ENCODE assay signal across 8 cellular contexts in genomic region chr5:180209137-180209581, GRCh38. TPM values are rescaled to one million over a fixed set of nuclear protein-coding genes. Genes with fewer than 3 reads are reported as not detected.
A peak's percentile ranks its signal among the peaks of the same experiment; 100 is the strongest.
DNase-seq lines count a peak whose midpoint lies in the region; ATAC-seq and TF ChIP-seq lines count a peak whose summit lies in the region.

RASGEF1C (minus strand) TSS chr5:180209211; CDS start chr5:180138052, 71,159 bp downstream.

- peaks cover 4% of the 10 kb centered on the region for H3K4me1 ChIP-seq in mammary epithelial cell (ENCODE audit: insufficient read depth, low read length)

- H2AFZ ChIP-seq in mammary epithelial cell (ENCODE audit: low read depth, low read length) = peak within 1 kb of the TSS; percentile 52

- in situ Hi-C loops in mammary epithelial cell (cut with MboI; ENCODE audit: low sequenced_read_pairs in 2 of 2) = no loop called here

- no peaks in the 10 kb centered on the region for H3K36me3 ChIP-seq in mammary epithelial cell (ENCODE audit: insufficient read depth, low read length)

- H4K20me1 ChIP-seq in mammary epithelial cell (ENCODE audit: insufficient read depth, low read length) = no peaks in the 10 kb centered on the region

- H3K27ac ChIP-seq in VCaP (peak within 1 kb of the TSS; percentile 100), mammary epithelial cell (ENCODE audit: insufficient read depth, low read depth, low read length) (no peak within 1 kb of the TSS)

- ATAC-seq in GM19035 (IDR thresholded peaks at IDR 0.05; ENCODE audit: unreplicated experiment) = peak; percentile 77

- peak; percentile 12; the same call in 1 of the 2 replicates for TF ChIP-seq CTCF in AG10803 (conservative IDR thresholded peaks at IDR 0.05; ENCODE audit: low read length)
- TF ChIP-seq CTCF in VCaP (conservative IDR thresholded peaks at IDR 0.05) = peak; percentile 99
- peak; percentile 25 to 40 for TF ChIP-seq CTCF in mammary epithelial cell (conservative IDR thresholded peaks at IDR 0.05 in 1 of 2, IDR thresholded peaks at IDR 0.05 in 1 of 2; ENCODE audit: extremely low read depth in 1 of 2, insufficient read depth in 1 of 2, low read depth in 1 of 2, low read length in 2 of 2)

- CTCF ChIA-PET in mammary epithelial cell (lab: Charles Lee; ENCODE audit: low non-redundant PET) = interaction anchor here (0.6 kb wide), 2 partner anchors 29 to 209 kb away, joined by 3 read pairs; no protein-coding TSS in a partner anchor

- dilution Hi-C loops in mammary epithelial cell (cut with HindIII; ENCODE audit: low sequenced_read_pairs) = no loop called here

- peaks cover 0 to 2% (median 0%) of the 10 kb centered on the region in 3 donors for H3K9me3 Mint-ChIP-seq in IgD-negative memory B cell

- H3K9me3 ChIP-seq in mammary epithelial cell (replicated peaks; ENCODE audit: insufficient read depth, low read length) = no peaks in the 10 kb centered on the region

- DNase-seq in AG10803 (ENCODE audit: low read depth) (peak; percentile 46), mammary epithelial cell (peak; percentile 33), inferior parietal cortex (ENCODE audit: extremely low spot score) (peak; percentile 59), NCI-H187 treated with DMSO at 0.1 percent for 48 hours (lab: John Stamatoyannopoulos, UW) (no peak)
- DNase-seq in stimulated activated CD4-positive, alpha-beta T cell treated with anti-CD3 and anti-CD28 coated beads, Interleukin-15, amount 100 ng/mL, for 48 hours (ENCODE audit: low read depth in 2 of 2) = peak; percentile 31 to 53

- H3K4me3 Mint-ChIP-seq in IgD-negative memory B cell = peak within 1 kb of the TSS in 3 of 4 donors; percentile 30 to 81 (median 76)

- no peaks in the 10 kb centered on the region for H3K79me2 ChIP-seq in mammary epithelial cell (ENCODE audit: insufficient read depth, low read length)

- H3K9ac ChIP-seq in mammary epithelial cell (ENCODE audit: insufficient read depth, low read length) = no peak within 1 kb of the TSS

- intact Hi-C loops in mammary epithelial cell (cut with micrococcal nuclease) = no loop called here

- peaks cover 13% of the 10 kb centered on the region for H3K27me3 ChIP-seq in mammary epithelial cell (ENCODE audit: insufficient read depth, low read length)

- WGBS in mammary epithelial cell (ENCODE audit: low coverage, missing lambda C conversion rate) = no CpG with 5 or more reads among the region's 55 CpGs

- H3K27me3 Mint-ChIP-seq in IgD-negative memory B cell = peaks cover 32% of the 10 kb centered on the region

- H3K4me1 Mint-ChIP-seq in IgD-negative memory B cell = peaks cover 5 to 8% (median 7%) of the 10 kb centered on the region in 3 donors

- H3K4me3 ChIP-seq in AG10803 (ENCODE audit: low read length) (peak within 1 kb of the TSS; percentile 20; the same call in 1 of the 2 replicates), mammary epithelial cell (replicated peaks in 1 of 3; ENCODE audit: insufficient read depth in 1 of 3, low read depth in 2 of 3, low read length in 3 of 3) (peak within 1 kb of the TSS in 2 of 3 experiments; percentile 27 to 34)

- H3K4me2 ChIP-seq in mammary epithelial cell (ENCODE audit: insufficient read depth, low read depth, low read length) = peak within 1 kb of the TSS; percentile 77

- peak within 1 kb of the TSS in 1 of 3 donors; percentile 47 for H3K27ac Mint-ChIP-seq in IgD-negative memory B cell

- no peaks in the 10 kb centered on the region for H3K36me3 Mint-ChIP-seq in IgD-negative memory B cell

- BruUV-seq in mammary epithelial cell (replicated peaks; lab: Mats Ljungman, UMichigan) = no TSS peak

RNA-seq across cellular contexts. Expression of gene RASGEF1C, which starts in this region (rescaled TPM):
- polyA plus RNA-seq in IgD-negative memory B cell = not detected
- total RNA-seq in mammary epithelial cell = under 1 TPM in 1 of 2 donors, not detected in 1; 0.17 TPM
- polyA plus RNA-seq in mammary epithelial cell = not detected
- polyA minus RNA-seq in mammary epithelial cell = not detected

Comparison
In these comparisons a context has a peak if more than half of its experiments do, and no peak if none do; other contexts are left out.
1. Peak in DNase-seq, H3K4me3 ChIP-seq and H3K4me2 ChIP-seq in mammary epithelial cell; RNA of the gene not detected or under 1 TPM.
2. CTCF ChIP-seq: peak in every context shown above with its lines; median percentile 99 in VCaP; 32 in mammary epithelial cell; 12 in AG10803.